Comparison of ENCODE assay signal across 15 cellular contexts in genomic region chr10:1364151-1364910, GRCh38.
"Had no signal": no experiment of that assay in that cellular context is flagged by ENCODE, and none has a peak within 500 bp of the region (broad histone marks: within the 10 kb centered on the region; RNA-seq: fewer than 3 reads in every experiment).

No MANE protein-coding gene starts in this region.

- H3K4me3 Mint-ChIP-seq: activated naive CD4-positive, alpha-beta T cell treated with anti-CD3 and anti-CD28 coated beads for 36 hours; activated T-helper 17 cell treated with anti-CD3 and anti-CD28 coated beads, Interleukin-2, amount 50 U/mL, for 72 hours; central memory CD8-positive, alpha-beta T cell; dendritic cell treated with granulocyte-macrophage colony-stimulating factor and Interleukin-4, amounts not matched to agents 40 ng/mL and 50 ng/mL, for 4 days; effector memory CD8-positive, alpha-beta T cell; stimulated activated effector memory CD8-positive, alpha-beta T cell treated with anti-CD3 and anti-CD28 coated beads, Interleukin-12 subunit alpha, Interleukin-12 subunit beta, amount 100 ng/mL, for 72 hours; T-helper 2 cell treated with Interferon-gamma antibody and Interleukin-4, amounts not matched to agents 5 μg/mL and 100 μg/mL, for 36 hours had no signal

- H3K9me3 ChIP-seq: thyroid gland had no signal

- H3K27me3 ChIP-seq: thyroid gland had no signal

- H3K36me3 ChIP-seq: thyroid gland had no signal

- H3K27ac Mint-ChIP-seq: activated naive CD4-positive, alpha-beta T cell treated with anti-CD3 and anti-CD28 coated beads for 36 hours; activated T-helper 17 cell treated with anti-CD3 and anti-CD28 coated beads, Interleukin-2, amount 50 U/mL, for 72 hours; dendritic cell treated with granulocyte-macrophage colony-stimulating factor and Interleukin-4, amounts not matched to agents 40 ng/mL and 50 ng/mL, for 4 days; effector memory CD8-positive, alpha-beta T cell; stimulated activated effector memory CD8-positive, alpha-beta T cell treated with anti-CD3 and anti-CD28 coated beads, Interleukin-12 subunit alpha, Interleukin-12 subunit beta, amount 100 ng/mL, for 72 hours; T-helper 2 cell treated with Interferon-gamma antibody and Interleukin-4, amounts not matched to agents 5 μg/mL and 100 μg/mL, for 36 hours had no signal

- H3K36me3 Mint-ChIP-seq: stimulated activated effector memory CD8-positive, alpha-beta T cell treated with anti-CD3 and anti-CD28 coated beads, Interleukin-12 subunit alpha, Interleukin-12 subunit beta, amount 100 ng/mL, for 72 hours had no signal

- H3K27ac ChIP-seq: thyroid gland had no signal

- FAIRE-seq: islet of Langerhans, small intestine had no signal

- H3K4me3 ChIP-seq: thyroid gland had no signal

- H3K9me3 Mint-ChIP-seq: activated naive CD4-positive, alpha-beta T cell treated with anti-CD3 and anti-CD28 coated beads for 36 hours; activated T-helper 17 cell treated with anti-CD3 and anti-CD28 coated beads, Interleukin-2, amount 50 U/mL, for 72 hours; central memory CD8-positive, alpha-beta T cell; dendritic cell treated with granulocyte-macrophage colony-stimulating factor and Interleukin-4, amounts not matched to agents 40 ng/mL and 50 ng/mL, for 4 days; effector memory CD8-positive, alpha-beta T cell; stimulated activated effector memory CD8-positive, alpha-beta T cell treated with anti-CD3 and anti-CD28 coated beads, Interleukin-12 subunit alpha, Interleukin-12 subunit beta, amount 100 ng/mL, for 72 hours; T-helper 2 cell treated with Interferon-gamma antibody and Interleukin-4, amounts not matched to agents 5 μg/mL and 100 μg/mL, for 36 hours had no signal

- DNase-seq: activated CD4-positive, alpha-beta T cell treated with anti-CD3 and anti-CD28 coated beads, Interleukin-2, amount 50 U/mL, for 1 hour; activated naive CD4-positive, alpha-beta T cell treated with anti-CD3 and anti-CD28 coated beads for 36 hours; effector memory CD8-positive, alpha-beta T cell; erythroblast; midbrain; SIG-M5; small intestine; thyroid gland had no signal

- H3K4me1 ChIP-seq: thyroid gland had no signal

- ATAC-seq: activated T-helper 17 cell treated with anti-CD3 and anti-CD28 coated beads, Interleukin-2, amount 50 U/mL, for 72 hours; effector memory CD8-positive, alpha-beta T cell; right cardiac atrium; stimulated activated effector memory CD8-positive, alpha-beta T cell treated with anti-CD3 and anti-CD28 coated beads, Interleukin-12 subunit alpha, Interleukin-12 subunit beta, amount 100 ng/mL, for 72 hours had no signal
